In genomic region chr1:15207829-15208429, GRCh38 we compare ENCODE assay signal across 23 cellular contexts. TPM values are rescaled to one million over a fixed set of nuclear protein-coding genes. Genes with fewer than 3 reads are reported as not detected.
DNase-seq lines count a peak whose midpoint lies in the region; ATAC-seq and TF ChIP-seq lines count a peak whose summit lies in the region.
"Had no signal": no experiment of that assay in that cellular context is flagged by ENCODE, and none has a peak within 500 bp of the region (broad histone marks: within the 10 kb centered on the region; RNA-seq: fewer than 3 reads in every experiment).

No MANE protein-coding gene starts in this region.

- H3K4me3 Mint-ChIP-seq in neural progenitor cell, result no peak overlapping the region
- H3K4me3 Mint-ChIP-seq: activated CD8-positive, alpha-beta T cell treated with anti-CD3 and anti-CD28 coated beads, Interleukin-2, amount 10 ng/mL, durations not matched to agents 7 days and 5 days; CD8-positive, alpha-beta memory T cell; naive thymus-derived CD8-positive, alpha-beta T cell; stimulated activated effector memory CD8-positive, alpha-beta T cell treated with anti-CD3 and anti-CD28 coated beads, Interleukin-12 subunit alpha, Interleukin-12 subunit beta, amount 100 ng/mL, for 72 hours had no signal

- H4K20me1 ChIP-seq in neural progenitor cell (ENCODE audit: low read depth), result no peaks in the 10 kb centered on the region

- no peaks in the 10 kb centered on the region for H3K79me2 ChIP-seq in neural progenitor cell (ENCODE audit: low read depth)
- H3K79me2 ChIP-seq: parathyroid adenoma had no signal

- H3K4me1 Mint-ChIP-seq in neural progenitor cell, result peaks cover 53% of the 10 kb centered on the region
- H3K4me1 Mint-ChIP-seq: CD8-positive, alpha-beta memory T cell; naive thymus-derived CD8-positive, alpha-beta T cell; stimulated activated effector memory CD8-positive, alpha-beta T cell treated with anti-CD3 and anti-CD28 coated beads, Interleukin-12 subunit alpha, Interleukin-12 subunit beta, amount 100 ng/mL, for 72 hours had no signal

- H3F3A ChIP-seq in neural progenitor cell (ENCODE audit: low read depth), result peaks cover 35% of the 10 kb centered on the region

- no peak overlapping the region for H3K4me2 ChIP-seq in neural progenitor cell

- 70 to 82% methylated on average over 6 of the region's 6 CpGs for WGBS in heart right ventricle, 2 donors

- H3K9me3 ChIP-seq in heart right ventricle (no peaks in the 10 kb centered on the region), neural progenitor cell (ENCODE audit: low read depth) (no peaks in the 10 kb centered on the region), upper lobe of right lung (no peaks in the 10 kb centered on the region)
- H3K9me3 ChIP-seq: adrenal gland had no signal

- no peaks in the 10 kb centered on the region for H3K9me3 Mint-ChIP-seq in neural progenitor cell
- H3K9me3 Mint-ChIP-seq: CD8-positive, alpha-beta memory T cell; naive thymus-derived CD8-positive, alpha-beta T cell; stimulated activated effector memory CD8-positive, alpha-beta T cell treated with anti-CD3 and anti-CD28 coated beads, Interleukin-12 subunit alpha, Interleukin-12 subunit beta, amount 100 ng/mL, for 72 hours had no signal

- DNase-seq in cardiac septum (ENCODE audit: low spot score) (peak; percentile 61), heart right ventricle (no peak), neural progenitor cell (ENCODE audit: low spot score) (no peak), upper lobe of right lung (peak; percentile 56), DMS114 treated with DMSO at 0.1 percent for 48 hours (lab: John Stamatoyannopoulos, UW; ENCODE audit: unreplicated experiment) (no peak), NCI-H1417 (lab: John Stamatoyannopoulos, UW) (no peak)
- no peak for DNase-seq in activated CD4-positive, alpha-beta T cell treated with anti-CD3 and anti-CD28 coated beads, Interleukin-2, amount 50 U/mL, for 1 hour
- DNase-seq: 8988T; activated CD4-positive, CD25-positive, alpha-beta regulatory T cell; activated CD8-positive, alpha-beta T cell treated with anti-CD3 and anti-CD28 coated beads, Interleukin-2, amount 10 ng/mL, durations not matched to agents 7 days and 5 days; CD8-positive, alpha-beta memory T cell; central memory CD4-positive, alpha-beta T cell; Kasumi-1; naive thymus-derived CD8-positive, alpha-beta T cell; NCI-H2029; NCI-H345; NCI-H82; T-helper 9 cell had no signal

- TF ChIP-seq CTCF in heart right ventricle (IDR thresholded peaks at IDR 0.05) (no peak), neural progenitor cell (IDR thresholded peaks at IDR 0.05) (no peak), upper lobe of right lung (IDR thresholded peaks at IDR 0.05) (no peak)

- H3K27ac Mint-ChIP-seq in neural progenitor cell, result peak overlapping the region; percentile 24
- H3K27ac Mint-ChIP-seq: activated CD8-positive, alpha-beta T cell treated with anti-CD3 and anti-CD28 coated beads, Interleukin-2, amount 10 ng/mL, durations not matched to agents 7 days and 5 days; CD8-positive, alpha-beta memory T cell; stimulated activated effector memory CD8-positive, alpha-beta T cell treated with anti-CD3 and anti-CD28 coated beads, Interleukin-12 subunit alpha, Interleukin-12 subunit beta, amount 100 ng/mL, for 72 hours had no signal

- no peaks in the 10 kb centered on the region for H3K27me3 ChIP-seq in heart right ventricle
- no peaks in the 10 kb centered on the region for H3K27me3 ChIP-seq in neural progenitor cell
- no peaks in the 10 kb centered on the region for H3K27me3 ChIP-seq in upper lobe of right lung
- H3K27me3 ChIP-seq: adrenal gland had no signal

- intact Hi-C loops in cardiac septum (cut with DNase I), result no loop called here
- intact Hi-C loops in heart right ventricle (cut with DNase I), result no loop called here
- intact Hi-C loops in upper lobe of right lung (cut with DNase I), result no loop called here

- H3K9ac ChIP-seq in neural progenitor cell, result no peak overlapping the region
- H3K9ac ChIP-seq: parathyroid adenoma had no signal

- no peak overlapping the region for H2AFZ ChIP-seq in neural progenitor cell (replicated peaks)
- H2AFZ ChIP-seq: parathyroid adenoma had no signal

- H3K36me3 ChIP-seq in heart right ventricle (no peaks in the 10 kb centered on the region), neural progenitor cell (no peaks in the 10 kb centered on the region), upper lobe of right lung (no peaks in the 10 kb centered on the region)
- H3K36me3 ChIP-seq: adrenal gland had no signal

- H3K36me3 Mint-ChIP-seq in neural progenitor cell, result no peaks in the 10 kb centered on the region
- H3K36me3 Mint-ChIP-seq: CD8-positive, alpha-beta memory T cell; naive thymus-derived CD8-positive, alpha-beta T cell; stimulated activated effector memory CD8-positive, alpha-beta T cell treated with anti-CD3 and anti-CD28 coated beads, Interleukin-12 subunit alpha, Interleukin-12 subunit beta, amount 100 ng/mL, for 72 hours had no signal

- H3K4me1 ChIP-seq in heart right ventricle (peaks cover 0 to 45% (median 13%) of the 10 kb centered on the region in 9 donors), neural progenitor cell (peaks cover 31% of the 10 kb centered on the region), upper lobe of right lung (peaks cover 30% of the 10 kb centered on the region)
- H3K4me1 ChIP-seq: parathyroid adenoma had no signal

- peaks cover 5% of the 10 kb centered on the region for H3K27me3 Mint-ChIP-seq in neural progenitor cell (ENCODE audit: insufficient read depth, low read depth)

- no peak overlapping the region for H3K4me3 ChIP-seq in heart right ventricle
- H3K4me3 ChIP-seq in neural progenitor cell, result no peak overlapping the region
- H3K4me3 ChIP-seq in upper lobe of right lung, result no peak overlapping the region
- H3K4me3 ChIP-seq: adrenal gland had no signal

- ATAC-seq in heart right ventricle (no peak), esophagus mucosa (peak; percentile 74), upper lobe of right lung (peak; percentile 23)
- ATAC-seq: activated CD8-positive, alpha-beta T cell treated with anti-CD3 and anti-CD28 coated beads, Interleukin-2, amount 10 ng/mL, durations not matched to agents 7 days and 5 days; naive thymus-derived CD8-positive, alpha-beta T cell; stimulated activated effector memory CD8-positive, alpha-beta T cell treated with anti-CD3 and anti-CD28 coated beads, Interleukin-12 subunit alpha, Interleukin-12 subunit beta, amount 100 ng/mL, for 72 hours had no signal

- no peak overlapping the region for H3K27ac ChIP-seq in heart right ventricle
- no peak overlapping the region for H3K27ac ChIP-seq in neural progenitor cell
- H3K27ac ChIP-seq in upper lobe of right lung, result no peak overlapping the region
- H3K27ac ChIP-seq: parathyroid adenoma had no signal

RNA-seq across cellular contexts. Expression of gene FHAD1, which starts 39.1 kb away (rescaled TPM):
- 0.32 TPM for total RNA-seq in cardiac septum
- 1 to 10 TPM in 1 of 10 donors, under 1 TPM in 4, not detected in 5; 0.12 to 1.0 (median 0.30) TPM for total RNA-seq in heart right ventricle
- polyA plus RNA-seq in heart right ventricle, result under 1 TPM; 0.06 to 0.07 TPM
- 0.32 TPM for total RNA-seq in esophagus mucosa
- 2.9 and 9.1 TPM in 2 replicates for total RNA-seq in neural progenitor cell (ENCODE audit: low replicate concordance)
- 2.4 TPM for total RNA-seq in upper lobe of right lung
- total RNA-seq: CD8-positive, alpha-beta memory T cell; naive thymus-derived CD8-positive, alpha-beta T cell; OCI-LY7 had no signal
- polyA plus RNA-seq: CD8-positive, alpha-beta memory T cell; naive thymus-derived CD8-positive, alpha-beta T cell had no signal

RNA-seq across cellular contexts. Expression of gene TMEM51, which starts 54.4 kb away (rescaled TPM):
- total RNA-seq in cardiac septum (2.8 TPM), heart right ventricle (1 to 10 TPM; 2.0 to 9.5 (median 2.8) TPM), esophagus mucosa (22.5 TPM), neural progenitor cell (ENCODE audit: low replicate concordance) (5.2 and 6.2 TPM in 2 replicates), upper lobe of right lung (14.7 TPM)
- 1 to 10 TPM; 3.8 to 3.9 TPM for polyA plus RNA-seq in heart right ventricle
- total RNA-seq: naive thymus-derived CD8-positive, alpha-beta T cell; OCI-LY7 had no signal
- polyA plus RNA-seq: CD8-positive, alpha-beta memory T cell; naive thymus-derived CD8-positive, alpha-beta T cell had no signal

Comparison
In these comparisons a context has a peak if more than half of its experiments do, and no peak if none do; other contexts are left out.
1. DNase-seq: peak in cardiac septum (single experiment) and upper lobe of right lung (single experiment); none in heart right ventricle (0 of 2), neural progenitor cell (single experiment), DMS114 treated with DMSO at 0.1 percent for 48 hours (single experiment), activated CD4-positive, alpha-beta T cell treated with anti-CD3 and anti-CD28 coated beads, Interleukin-2, amount 50 U/mL, for 1 hour (single experiment) and NCI-H1417 (0 of 3).
2. ATAC-seq: peak in esophagus mucosa (single experiment) and upper lobe of right lung (single experiment); none in heart right ventricle (0 of 8).